Comparison of ENCODE assay signal across 9 cellular contexts in the genomic region with DNA sequence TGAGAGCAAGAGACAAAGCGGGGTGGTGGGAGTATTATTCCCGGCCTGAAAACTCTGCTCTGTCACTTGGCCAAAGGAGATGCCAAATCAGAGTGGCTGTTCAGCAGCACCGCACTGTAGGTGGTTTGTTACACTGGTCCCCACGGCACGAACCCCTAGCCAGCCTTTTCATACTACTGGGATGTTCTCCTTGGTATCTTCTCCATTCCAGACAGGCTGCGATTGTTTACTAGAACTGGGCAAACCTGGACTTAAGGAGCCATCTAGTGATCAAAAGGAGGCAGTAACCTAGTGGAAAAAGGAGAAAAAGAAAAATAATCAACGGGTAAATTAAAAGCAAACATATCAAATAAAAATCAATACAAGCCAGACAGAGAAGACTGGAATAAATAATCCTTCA. TPM values are rescaled to one million over a fixed set of nuclear protein-coding genes. Genes with fewer than 3 reads are reported as not detected.
DNase-seq lines count a peak whose midpoint lies in the region; ATAC-seq, FAIRE-seq and TF ChIP-seq lines count a peak whose summit lies in the region.
"Had no signal": no experiment of that assay in that cellular context is flagged by ENCODE, and none has a peak within 500 bp of the region (broad histone marks: within the 10 kb centered on the region; RNA-seq: fewer than 3 reads in every experiment).

No MANE protein-coding gene starts in this region.

- TF ChIP-seq RAD21 in liver (IDR thresholded peaks at IDR 0.05), result peak; percentile 92 to 96

- DNase-seq in NCI-H2081 (lab: John Stamatoyannopoulos, UW), result peak; percentile 38 to 54
- DNase-seq in NCI-H2081 treated with DMSO at 0.1 percent for 48 hours (lab: John Stamatoyannopoulos, UW), result no peak
- DNase-seq in HTR-8/SVneo (ENCODE audit: insufficient read length, low spot score), result peak; percentile 2
- peak; percentile 8 for DNase-seq in UCSD-AML1 (lab: John Stamatoyannopoulos, UW; ENCODE audit: unreplicated experiment)
- no peak for DNase-seq in lower leg skin (ENCODE audit: low spot score in 2 of 2)

- no peak overlapping the region for H3K9ac ChIP-seq in liver (ENCODE audit: low read depth in 1 of 2, low read length in 2 of 2)
- H3K9ac ChIP-seq: BLaER1 had no signal

- ATAC-seq in HG03139 (IDR thresholded peaks at IDR 0.05; ENCODE audit: unreplicated experiment), result no peak
- no peak for ATAC-seq in GM21526 (IDR thresholded peaks at IDR 0.05; ENCODE audit: low FRiP score, unreplicated experiment)

- no peak for FAIRE-seq in HTR-8/SVneo (lab: Jason Lieb, UNC)

- no peak for TF ChIP-seq POLR2A in lower leg skin (IDR thresholded peaks at IDR 0.05)

- H3K4me1 ChIP-seq in liver (ENCODE audit: control insufficient read depth in 4 of 4, insufficient read depth in 4 of 4, low read length in 3 of 4), result no peaks in the 10 kb centered on the region
- H3K4me1 ChIP-seq: BLaER1 had no signal

- TF ChIP-seq CTCF in liver (IDR thresholded peaks at IDR 0.05; ENCODE audit: low read depth, low read length, missing input control), result peak; percentile 80
- TF ChIP-seq CTCF in lower leg skin (IDR thresholded peaks at IDR 0.05), result no peak

- no peaks in the 10 kb centered on the region for H3K27me3 ChIP-seq in liver (ENCODE audit: control insufficient read depth in 4 of 4, insufficient read depth in 4 of 4, low read length in 3 of 4)
- H3K27me3 ChIP-seq: BLaER1 had no signal

- intact Hi-C loops in lower leg skin (cut with DNase I; ENCODE audit: low total_unique reads), result no loop called here

- H3K4me3 ChIP-seq in liver (ENCODE audit: low read depth in 1 of 3, low read length in 3 of 3), result no peak overlapping the region
- H3K4me3 ChIP-seq in lower leg skin (ENCODE audit: low read depth, poor library complexity, severe bottlenecking), result no peak overlapping the region
- H3K4me3 ChIP-seq: BLaER1 had no signal

- H3K9me3 ChIP-seq in liver (ENCODE audit: control insufficient read depth in 4 of 4, low read length in 3 of 4), result no peaks in the 10 kb centered on the region
- H3K9me3 ChIP-seq: BLaER1 had no signal

- H3K27ac ChIP-seq in liver (ENCODE audit: low read depth in 1 of 2, low read length in 2 of 2), result no peak overlapping the region
- H3K27ac ChIP-seq: BLaER1 had no signal

- 48% methylated on average over 7 of the region's 7 CpGs for WGBS in liver
- 63 to 70% methylated on average over 7 of the region's 7 CpGs for WGBS in lower leg skin, 2 donors

- no peaks in the 10 kb centered on the region for H3K36me3 ChIP-seq in liver (ENCODE audit: control insufficient read depth in 4 of 4, insufficient read depth in 3 of 4, low read depth in 1 of 4, low read length in 3 of 4)
- H3K36me3 ChIP-seq: BLaER1 had no signal

TF ChIP-seq in liver, 16 proteins besides CTCF, POLR2A, EP300 and RAD21:
- no peak for TF ChIP-seq FOXA2 (IDR thresholded peaks at IDR 0.05)
- no peak for TF ChIP-seq GABPA (IDR thresholded peaks at IDR 0.05 in 1 of 2, conservative IDR thresholded peaks at IDR 0.05 in 1 of 2)
- TF ChIP-seq EGR1 (IDR thresholded peaks at IDR 0.05; ENCODE audit: low read depth in 2 of 2), result no peak
- no peak for TF ChIP-seq NR2F2 (IDR thresholded peaks at IDR 0.05)
- TF ChIP-seq HNF4G (IDR thresholded peaks at IDR 0.05), result no peak
- no peak for TF ChIP-seq REST (IDR thresholded peaks at IDR 0.05)
- no peak for TF ChIP-seq ZBTB33 (IDR thresholded peaks at IDR 0.05)
- no peak for TF ChIP-seq YY1 (IDR thresholded peaks at IDR 0.05)
- no peak for TF ChIP-seq JUND (IDR thresholded peaks at IDR 0.05)
- no peak for TF ChIP-seq RXRA (IDR thresholded peaks at IDR 0.05)
- TF ChIP-seq, protein P1, sequence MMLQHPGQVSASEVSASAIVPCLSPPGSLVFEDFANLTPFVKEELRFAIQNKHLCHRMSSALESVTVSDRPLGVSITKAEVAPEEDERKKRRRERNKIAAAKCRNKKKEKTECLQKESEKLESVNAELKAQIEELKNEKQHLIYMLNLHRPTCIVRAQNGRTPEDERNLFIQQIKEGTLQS (IDR thresholded peaks at IDR 0.05), result no peak

RNA-seq across cellular contexts. Expression of gene TMTC2, which starts 58.9 kb away (rescaled TPM):
- total RNA-seq in liver (1 to 10 TPM in 1 of 2 donors, under 1 TPM in 1; 0.61 to 3.0 TPM), lower leg skin (10 to 100 TPM; 12.9 to 17.4 (median 14.5) TPM)
- polyA plus RNA-seq in liver, result under 1 TPM; 0.36 to 0.61 TPM

Comparison
In these comparisons a context has a peak if more than half of its experiments do, and no peak if none do; other contexts are left out.
1. DNase-seq: peak in NCI-H2081 (2 of 2), HTR-8/SVneo (single experiment) and UCSD-AML1 (single experiment); none in NCI-H2081 treated with DMSO at 0.1 percent for 48 hours (single experiment) and lower leg skin (0 of 2).